13 cellular contexts compared by ENCODE assay signal in genomic region chr1:241934181-241934815, GRCh38. TPM values are rescaled to one million over a fixed set of nuclear protein-coding genes. Genes with fewer than 3 reads are reported as not detected.
DNase-seq lines count a peak whose midpoint lies in the region; ATAC-seq, FAIRE-seq and TF ChIP-seq lines count a peak whose summit lies in the region.
"Had no signal": no experiment of that assay in that cellular context is flagged by ENCODE, and none has a peak within 500 bp of the region (broad histone marks: within the 10 kb centered on the region; RNA-seq: fewer than 3 reads in every experiment).

No MANE protein-coding gene starts in this region.

- CTCF ChIA-PET in K562 (lab: Yijun Ruan, JAX; ENCODE audit: low intra/inter-chr PET ratio) = no interaction called here

- intact Hi-C loops in K562 (cut with micrococcal nuclease) = no loop called here

- no peak overlapping the region for H2AFZ ChIP-seq in K562 (ENCODE audit: low read depth, low read length)

- H3K9ac ChIP-seq in K562 (ENCODE audit: insufficient read depth in 1 of 2, low read depth in 2 of 2, low read length in 2 of 2) (no peak overlapping the region), iPS-18a (ENCODE audit: low read length) (peak overlapping the region; percentile 29)

- H3K4me1 ChIP-seq in K562 (replicated peaks in 1 of 2; ENCODE audit: control insufficient read depth in 2 of 2, insufficient read depth in 2 of 2, low read length in 2 of 2) = no peaks in the 10 kb centered on the region
- peaks cover 11% of the 10 kb centered on the region for H3K4me1 ChIP-seq in iPS-18a (ENCODE audit: control insufficient read depth, low read depth, low read length)
- no peaks in the 10 kb centered on the region for H3K4me1 ChIP-seq in small intestine (ENCODE audit: control insufficient read depth in 2 of 2, insufficient read depth in 1 of 2, low read depth in 1 of 2, low read length in 1 of 2)
- H3K4me1 ChIP-seq: A549, esophagus muscularis mucosa had no signal

- no TSS peak for BruUV-seq in K562 (replicated peaks; lab: Mats Ljungman, UMichigan)

- FAIRE-seq in K562 (lab: Jason Lieb, UNC) (no peak), small intestine (lab: Jason Lieb, UNC) (no peak)
- FAIRE-seq: A549 had no signal

- no peak for TF ChIP-seq EP300 in K562 (IDR thresholded peaks at IDR 0.05; ENCODE audit: low read length)

- no peaks in the 10 kb centered on the region for H3K9me1 ChIP-seq in K562 (ENCODE audit: control insufficient read depth, insufficient read depth, low read length)

- in situ Hi-C loops in K562 (cut with MboI) = no loop called here

- no peaks in the 10 kb centered on the region for H3K36me3 ChIP-seq in K562 (ENCODE audit: control insufficient read depth, insufficient read depth, low read length)
- H3K36me3 ChIP-seq in iPS-18a (ENCODE audit: control insufficient read depth, low read depth, low read length) = no peaks in the 10 kb centered on the region
- no peaks in the 10 kb centered on the region for H3K36me3 ChIP-seq in small intestine (ENCODE audit: control insufficient read depth in 2 of 2, insufficient read depth in 2 of 2, low read length in 2 of 2)
- H3K36me3 ChIP-seq: esophagus muscularis mucosa had no signal

- no peak overlapping the region for H3K4me3 ChIP-seq in K562
- no peak overlapping the region for H3K4me3 ChIP-seq in iPS-18a (ENCODE audit: low read length)
- H3K4me3 ChIP-seq in small intestine (ENCODE audit: low read depth in 1 of 2, low read length in 2 of 2) = no peak overlapping the region
- H3K4me3 ChIP-seq: A549, esophagus muscularis mucosa had no signal

- 2% methylated on average over 13 of the region's 13 CpGs for WGBS in K562 (ENCODE audit: insufficient coverage, low coverage, missing lambda C conversion rate)
- WGBS in small intestine, 3 donors = 49 to 62% (median 60%) methylated on average over 13 of the region's 13 CpGs

- ATAC-seq in K562 = peak; percentile 76

- H3K27me3 ChIP-seq in K562 (ENCODE audit: control insufficient read depth in 2 of 2, insufficient read depth in 2 of 2, low read length in 2 of 2) (peaks cover 18 to 48% of the 10 kb centered on the region in 2 experiments), iPS-18a (ENCODE audit: control insufficient read depth, insufficient read depth, low read length) (no peaks in the 10 kb centered on the region), small intestine (ENCODE audit: control insufficient read depth in 2 of 2, insufficient read depth in 2 of 2, low read length in 2 of 2) (no peaks in the 10 kb centered on the region)
- H3K27me3 ChIP-seq: esophagus muscularis mucosa had no signal

- no peak for TF ChIP-seq POLR2A in K562 (conservative IDR thresholded peaks at IDR 0.05)

- no peak for TF ChIP-seq CTCF in K562 (IDR thresholded peaks at IDR 0.05 in 2 of 3, conservative IDR thresholded peaks at IDR 0.05 in 1 of 3; ENCODE audit: insufficient read depth in 2 of 3, low read depth in 1 of 3, low read length in 3 of 3)

- H3K9me3 ChIP-seq in K562 (replicated peaks; ENCODE audit: control insufficient read depth, insufficient read depth, low read depth, low read length) (no peaks in the 10 kb centered on the region), iPS-18a (ENCODE audit: control insufficient read depth, low read depth, low read length) (peaks cover 3% of the 10 kb centered on the region), small intestine (ENCODE audit: control insufficient read depth, low read depth) (no peaks in the 10 kb centered on the region)

- no peak overlapping the region for H3K27ac ChIP-seq in K562 (ENCODE audit: extremely low read depth, low read depth, low read length)
- H3K27ac ChIP-seq in iPS-18a (ENCODE audit: low read length) = no peak overlapping the region
- no peak overlapping the region for H3K27ac ChIP-seq in substantia nigra (ENCODE audit: low read depth, low read length, poor library complexity, severe bottlenecking)
- no peak overlapping the region for H3K27ac ChIP-seq in small intestine (ENCODE audit: low read depth in 1 of 2, low read length in 1 of 2)
- H3K27ac ChIP-seq: A549, esophagus muscularis mucosa had no signal

- H3K79me2 ChIP-seq in K562 (ENCODE audit: control insufficient read depth, insufficient read depth, low read length) = no peaks in the 10 kb centered on the region

- POLR2A ChIA-PET in K562 (lab: Yijun Ruan, JAX) = no interaction called here

- DNase-seq in NCI-H1417 (lab: John Stamatoyannopoulos, UW) (peak in 2 of 3 experiments; percentile 62 to 77), NCI-H1417 treated with DMSO at 0.1 percent for 48 hours (lab: John Stamatoyannopoulos, UW) (no peak), K562 (ENCODE audit: extremely low read depth in 1 of 4, low spot score in 3 of 4) (peak in 2 of 4 experiments; percentile 9 to 11), substantia nigra (lab: John Stamatoyannopoulos, UW) (peak in 26 of 49 donors; percentile 2 to 70 (median 18)), small intestine (no peak)
- DNase-seq in stimulated activated CD4-positive, alpha-beta T cell treated with anti-CD3 and anti-CD28 coated beads, Interleukin-15, amount 100 ng/mL, for 24 hours = no peak
- no peak for DNase-seq in stimulated activated CD4-positive, alpha-beta T cell treated with anti-CD3 and anti-CD28 coated beads, Interleukin-4, amount 100 ng/mL, for 1 hour
- DNase-seq: activated CD8-positive, alpha-beta memory T cell treated with anti-CD3 and anti-CD28 coated beads, Interleukin-2, amount 50 U/mL, for 48 hours; stimulated activated naive CD4-positive, alpha-beta T cell had no signal

- TF ChIP-seq RAD21 in K562 (CRISPR knock-in tag; conservative IDR thresholded peaks at IDR 0.05 in 1 of 2, IDR thresholded peaks at IDR 0.05 in 1 of 2) = no peak

- no peaks in the 10 kb centered on the region for H4K20me1 ChIP-seq in K562 (replicated peaks; ENCODE audit: control insufficient read depth, insufficient read depth, low read length)

- H3K4me2 ChIP-seq in K562 (ENCODE audit: insufficient read depth, low read length) = no peak overlapping the region
- H3K4me2 ChIP-seq: A549 had no signal

TF ChIP-seq in K562, 482 proteins besides CTCF, POLR2A, EP300 and RAD21:
- TF ChIP-seq JUND (IDR thresholded peaks at IDR 0.05; ENCODE audit: borderline replicate concordance, low read depth, low read length) = peak; percentile 68
- TF ChIP-seq JUND (tag; IDR thresholded peaks at IDR 0.05; ENCODE audit: borderline replicate concordance, low read depth, low read length) = peak; percentile 27; the same call in 2 of the 3 replicates
- peak; percentile 83 for TF ChIP-seq ATF7 (IDR thresholded peaks at IDR 0.05)
- TF ChIP-seq ATF3 (IDR thresholded peaks at IDR 0.05) = peak; percentile 71
- no peak for TF ChIP-seq ATF3 (CRISPR knock-in tag; conservative IDR thresholded peaks at IDR 0.05)
- TF ChIP-seq JUN (IDR thresholded peaks at IDR 0.05; ENCODE audit: borderline replicate concordance, low read depth, low read length) = peak; percentile 50; the same call in 1 of the 2 replicates
- TF ChIP-seq JUN (CRISPR knock-in tag; IDR thresholded peaks at IDR 0.05; ENCODE audit: borderline replicate concordance) = no peak
- no peak for TF ChIP-seq PTTG1 (tag; IDR thresholded peaks at IDR 0.05; ENCODE audit: low read depth)
- no peak for TF ChIP-seq CEBPG (CRISPR knock-in tag; IDR thresholded peaks at IDR 0.05)
- peak in 1 of 2 experiments; percentile 63; a peak in 1 of 4 replicates for TF ChIP-seq CEBPG (tag; conservative IDR thresholded peaks at IDR 0.05 in 1 of 2, IDR thresholded peaks at IDR 0.05 in 1 of 2)
- TF ChIP-seq CTBP1 (IDR thresholded peaks at IDR 0.05; ENCODE audit: borderline replicate concordance) = peak; percentile 38; the same call in 1 of the 2 replicates
- peak; percentile 85 for TF ChIP-seq RFX1 (IDR thresholded peaks at IDR 0.05)
- no peak for TF ChIP-seq RBM39 (optimal IDR thresholded peaks at IDR 0.05; ENCODE audit: low read depth, low read length)

RNA-seq across cellular contexts. Expression of gene BECN2, which starts 23.3 kb away (rescaled TPM):
- not detected in 2 replicates for total RNA-seq in K562 (2011; cell fraction: chromatin; rRNA removed; ENCODE audit: low replicate concordance)
- not detected in 2 replicates for total RNA-seq in K562 (2011; cell fraction: nucleolus; rRNA removed)
- not detected in 2 replicates for total RNA-seq in K562 (2011; cell fraction: nucleoplasm; rRNA removed)
- not detected in 2 replicates for total RNA-seq in K562 (2014; rRNA removed)
- total RNA-seq in K562 (2014; rRNA removed; fragmentation: Illumina TruSeq; extraction: Trizol) = not detected in 2 replicates
- not detected in 2 replicates for total RNA-seq in K562 (2015; rRNA removed; fragmentation: Illumina TruSeq; extraction: Trizol)
- total RNA-seq in K562 (2021) = not detected in 2 replicates
- polyA plus RNA-seq in K562 (2011; rRNA removed) = not detected in 2 replicates
- polyA plus RNA-seq in K562 (2011; cell fraction: cytosol; rRNA removed) = not detected in 2 replicates
- not detected in 2 replicates for polyA plus RNA-seq in K562 (2011; cell fraction: nucleus; rRNA removed)
- polyA plus RNA-seq in K562 (2012) = not detected in 2 replicates
- polyA plus RNA-seq in K562 (2014; fragmentation: Illumina TruSeq; extraction: Trizol) = not detected in 2 replicates
- not detected for polyA plus RNA-seq in K562 (2014; fragmentation: Nextera tagmentation; extraction: Ambion mirVana)
- polyA plus RNA-seq in K562 (2014; rRNA removed) = not detected in 2 replicates
- polyA minus RNA-seq in K562 (2011; rRNA and poly(A)+ RNA removed) = not detected in 2 replicates
- not detected in 2 replicates for polyA minus RNA-seq in K562 (2011; cell fraction: cytosol; rRNA and poly(A)+ RNA removed)
- polyA minus RNA-seq in K562 (2011; cell fraction: nucleus; rRNA and poly(A)+ RNA removed) = not detected in 2 replicates
- polyA plus RNA-seq in small intestine = not detected
- total RNA-seq: esophagus muscularis mucosa, SK-MEL-5 had no signal
- polyA plus RNA-seq: A549 had no signal

Comparison
In these comparisons a context has a peak if more than half of its experiments do, and no peak if none do; other contexts are left out.
1. DNase-seq: peak in NCI-H1417 (2 of 3) and substantia nigra (26 of 49); none in NCI-H1417 treated with DMSO at 0.1 percent for 48 hours (single experiment), stimulated activated CD4-positive, alpha-beta T cell treated with anti-CD3 and anti-CD28 coated beads, Interleukin-15, amount 100 ng/mL, for 24 hours (single experiment), stimulated activated CD4-positive, alpha-beta T cell treated with anti-CD3 and anti-CD28 coated beads, Interleukin-4, amount 100 ng/mL, for 1 hour (single experiment) and small intestine (single experiment).